In the genomic region with DNA sequence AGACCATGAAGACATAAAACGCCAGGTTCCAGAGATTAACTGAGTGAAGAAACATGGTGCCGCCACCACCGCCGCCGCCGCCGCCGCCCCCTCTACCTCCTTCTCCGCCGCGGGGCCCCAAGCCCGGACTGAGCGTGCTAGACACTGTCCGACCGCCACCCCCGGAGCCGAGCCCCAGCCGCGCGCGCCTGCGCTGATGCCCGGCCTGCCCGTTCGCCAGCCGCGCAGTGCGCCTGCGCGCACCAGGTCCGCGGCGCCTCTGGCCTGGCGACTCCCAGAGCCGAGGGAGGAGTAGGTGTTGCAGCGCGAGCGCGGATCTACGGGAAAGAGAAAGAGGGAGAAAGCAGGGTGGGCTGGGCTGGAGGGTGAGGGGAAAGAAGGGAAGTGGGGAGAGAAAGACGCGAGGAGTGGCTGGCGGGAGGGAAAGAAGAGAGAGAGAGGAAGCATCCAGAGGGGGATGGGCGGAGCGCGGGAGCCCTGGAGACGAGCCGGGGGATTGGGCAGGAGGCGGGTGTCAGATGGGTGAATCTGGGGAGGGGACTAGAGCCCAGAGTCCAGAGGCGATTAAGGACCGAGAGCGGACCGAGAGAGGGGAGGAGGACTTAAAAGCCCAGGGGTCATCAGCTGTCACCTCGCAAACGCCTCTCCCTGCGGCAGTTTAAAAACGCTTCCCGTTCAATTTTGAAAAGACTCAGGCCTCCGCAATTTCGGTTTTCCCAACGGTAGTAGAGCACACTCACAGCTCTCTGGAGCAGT, we compare ENCODE assay signal across 8 cellular contexts. TPM values are rescaled to one million over a fixed set of nuclear protein-coding genes. Genes with fewer than 3 reads are reported as not detected.
DNase-seq lines count a peak whose midpoint lies in the region; ATAC-seq and TF ChIP-seq lines count a peak whose summit lies in the region.

A gene with protein sequence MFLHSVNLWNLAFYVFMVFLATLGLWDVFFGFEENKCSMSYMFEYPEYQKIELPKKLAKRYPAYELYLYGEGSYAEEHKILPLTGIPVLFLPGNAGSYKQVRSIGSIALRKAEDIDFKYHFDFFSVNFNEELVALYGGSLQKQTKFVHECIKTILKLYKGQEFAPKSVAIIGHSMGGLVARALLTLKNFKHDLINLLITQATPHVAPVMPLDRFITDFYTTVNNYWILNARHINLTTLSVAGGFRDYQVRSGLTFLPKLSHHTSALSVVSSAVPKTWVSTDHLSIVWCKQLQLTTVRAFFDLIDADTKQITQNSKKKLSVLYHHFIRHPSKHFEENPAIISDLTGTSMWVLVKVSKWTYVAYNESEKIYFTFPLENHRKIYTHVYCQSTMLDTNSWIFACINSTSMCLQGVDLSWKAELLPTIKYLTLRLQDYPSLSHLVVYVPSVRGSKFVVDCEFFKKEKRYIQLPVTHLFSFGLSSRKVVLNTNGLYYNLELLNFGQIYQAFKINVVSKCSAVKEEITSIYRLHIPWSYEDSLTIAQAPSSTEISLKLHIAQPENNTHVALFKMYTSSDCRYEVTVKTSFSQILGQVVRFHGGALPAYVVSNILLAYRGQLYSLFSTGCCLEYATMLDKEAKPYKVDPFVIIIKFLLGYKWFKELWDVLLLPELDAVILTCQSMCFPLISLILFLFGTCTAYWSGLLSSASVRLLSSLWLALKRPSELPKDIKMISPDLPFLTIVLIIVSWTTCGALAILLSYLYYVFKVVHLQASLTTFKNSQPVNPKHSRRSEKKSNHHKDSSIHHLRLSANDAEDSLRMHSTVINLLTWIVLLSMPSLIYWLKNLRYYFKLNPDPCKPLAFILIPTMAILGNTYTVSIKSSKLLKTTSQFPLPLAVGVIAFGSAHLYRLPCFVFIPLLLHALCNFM (minus strand): TSS at position 146 of the 756 bp plus-strand sequence. CDS start 91 bp downstream, at position 55.

- H3K4me3 ChIP-seq in BJ (ENCODE audit: low read depth, low read length) (peak within 1 kb of the TSS; percentile 97), coronary artery (peak within 1 kb of the TSS; percentile 86)

- DNase-seq in BJ (ENCODE audit: low read depth) (peak; percentile 52), GM19240 (ENCODE audit: insufficient read length, low spot score) (peak; percentile 66), NCI-H524 (lab: John Stamatoyannopoulos, UW) (peak; percentile 97 to 99), coronary artery (ENCODE audit: low spot score) (peak; percentile 91), left kidney (ENCODE audit: low read depth, low spot score) (peak; percentile 98)
- DNase-seq in activated CD4-positive, alpha-beta T cell treated with anti-CD3 and anti-CD28 coated beads for 48 hours = peak; percentile 93
- peak; percentile 88 to 90 for DNase-seq in stimulated activated CD4-positive, alpha-beta T cell treated with anti-CD3 and anti-CD28 coated beads, Interleukin-2, amount 100 ng/mL, for 24 hours

- no peak for TF ChIP-seq CTCF in BJ (IDR thresholded peaks at IDR 0.05; ENCODE audit: insufficient read depth, low read depth, low read length)
- TF ChIP-seq CTCF in coronary artery (IDR thresholded peaks at IDR 0.05) = no peak

- CTCF ChIA-PET in BJ (lab: Yijun Ruan, JAX) = interaction anchor here (0.5 kb wide), 1 partner anchor 26 kb away, joined by 4 read pairs; no protein-coding TSS in a partner anchor

- peak within 1 kb of the TSS; percentile 83 to 94 for H3K27ac ChIP-seq in coronary artery

- no peaks in the 10 kb centered on the region for H3K27me3 ChIP-seq in BJ (ENCODE audit: control insufficient read depth, insufficient read depth, low read length)

- ATAC-seq in HG03457 (IDR thresholded peaks at IDR 0.05; ENCODE audit: unreplicated experiment) = peak; percentile 78

- POLR2A ChIA-PET in BJ (lab: Charles Lee) = no interaction called here

- H3K36me3 ChIP-seq in BJ (ENCODE audit: control insufficient read depth, insufficient read depth, low read length) = no peaks in the 10 kb centered on the region

RNA-seq across cellular contexts. Expression of the gene that starts here (rescaled TPM):
- 2.5 and 4.1 TPM in 2 replicates for polyA plus RNA-seq in BJ (2011; rRNA removed)
- polyA minus RNA-seq in BJ (2011; rRNA and poly(A)+ RNA removed) = 2.7 and 3.4 TPM in 2 replicates

Comparison
In these comparisons a context has a peak if more than half of its experiments do, and no peak if none do; other contexts are left out.
1. Peak in every context shown above with its lines: DNase-seq, ATAC-seq, H3K4me3 ChIP-seq and H3K27ac ChIP-seq.